12 cellular contexts compared by ENCODE assay signal in the genomic region with DNA sequence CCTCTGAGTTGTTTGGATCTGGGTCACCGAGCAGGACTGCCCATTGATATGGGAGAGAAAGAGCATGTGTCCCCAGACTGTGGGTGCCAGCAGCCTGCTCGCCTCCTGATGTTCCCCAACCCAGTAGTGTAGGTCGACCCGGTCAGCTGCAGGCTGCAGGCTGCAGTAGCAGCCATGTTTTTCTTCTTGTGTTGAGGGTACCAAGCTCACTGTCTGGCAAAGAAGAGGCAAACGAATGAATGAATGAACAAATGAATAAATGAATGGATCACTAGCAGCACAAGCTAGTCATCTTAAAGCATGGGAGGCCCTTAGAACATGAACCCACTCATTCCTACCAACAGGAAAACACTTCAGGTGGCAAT.
"Had no signal": no experiment of that assay in that cellular context is flagged by ENCODE, and none has a peak within 500 bp of the region (broad histone marks: within the 10 kb centered on the region; RNA-seq: fewer than 3 reads in every experiment).

No MANE protein-coding gene starts in this region.

- H3K36me3 ChIP-seq: uterus had no signal

- DNase-seq: effector CD4-positive, alpha-beta T cell; foreskin melanocyte; head of caudate nucleus; hippocampal formation; kidney glomerular epithelial cell; naive thymus-derived CD4-positive, alpha-beta T cell; stimulated activated CD4-positive, alpha-beta T cell treated with anti-CD3 and anti-CD28 coated beads, Interleukin-12 subunit alpha, Interleukin-12 subunit beta, amount 100 ng/mL, for 4 hours; stimulated activated CD4-positive, alpha-beta T cell treated with anti-CD3 and anti-CD28 coated beads, Interleukin-2, amount 100 ng/mL, for 48 hours; stimulated activated naive CD4-positive, alpha-beta T cell treated with Interleukin-2 at 50 U/mL for 16 hours; trophoblast cell; uterus had no signal

- H3K4me3 Mint-ChIP-seq: naive thymus-derived CD4-positive, alpha-beta T cell had no signal

- ATAC-seq: naive thymus-derived CD4-positive, alpha-beta T cell had no signal

- H3K4me1 ChIP-seq: uterus had no signal

- H3K27ac ChIP-seq: coronary artery, uterus had no signal

- H3K27me3 ChIP-seq: uterus had no signal

- H3K4me1 Mint-ChIP-seq: naive thymus-derived CD4-positive, alpha-beta T cell had no signal

- H3K4me3 ChIP-seq: coronary artery, uterus had no signal

- H3K27ac Mint-ChIP-seq: naive thymus-derived CD4-positive, alpha-beta T cell had no signal
